1 cellular context compared by ENCODE assay signal in genomic region chr14:75282166-75282547, GRCh38.
TF ChIP-seq lines count a peak whose summit lies in the region.

No MANE protein-coding gene starts in this region.

TF ChIP-seq in endothelial cell of umbilical vein, 7 proteins besides CTCF, POLR2A, EP300 and RAD21 (continued from another document):
- TF ChIP-seq MAX (IDR thresholded peaks at IDR 0.05; ENCODE audit: insufficient read depth, insufficient read length) (no peak), POLR2AphosphoS5 (IDR thresholded peaks at IDR 0.05; ENCODE audit: insufficient read depth, low read depth, low read length) (no peak), GATA2 (IDR thresholded peaks at IDR 0.05; ENCODE audit: insufficient read depth, insufficient read length, low read depth, low read length) (no peak)
